In genomic region chr9:34072868-34073590, GRCh38 we compare ENCODE assay signal across 1 cellular context.
A peak's percentile ranks its signal among the peaks of the same experiment; 100 is the strongest.
TF ChIP-seq lines count a peak whose summit lies in the region.

No MANE protein-coding gene starts in this region.

TF ChIP-seq in HepG2, 621 proteins besides CTCF, POLR2A, EP300 and RAD21 (continued from another document and continues in another):
- TF ChIP-seq, protein P1, sequence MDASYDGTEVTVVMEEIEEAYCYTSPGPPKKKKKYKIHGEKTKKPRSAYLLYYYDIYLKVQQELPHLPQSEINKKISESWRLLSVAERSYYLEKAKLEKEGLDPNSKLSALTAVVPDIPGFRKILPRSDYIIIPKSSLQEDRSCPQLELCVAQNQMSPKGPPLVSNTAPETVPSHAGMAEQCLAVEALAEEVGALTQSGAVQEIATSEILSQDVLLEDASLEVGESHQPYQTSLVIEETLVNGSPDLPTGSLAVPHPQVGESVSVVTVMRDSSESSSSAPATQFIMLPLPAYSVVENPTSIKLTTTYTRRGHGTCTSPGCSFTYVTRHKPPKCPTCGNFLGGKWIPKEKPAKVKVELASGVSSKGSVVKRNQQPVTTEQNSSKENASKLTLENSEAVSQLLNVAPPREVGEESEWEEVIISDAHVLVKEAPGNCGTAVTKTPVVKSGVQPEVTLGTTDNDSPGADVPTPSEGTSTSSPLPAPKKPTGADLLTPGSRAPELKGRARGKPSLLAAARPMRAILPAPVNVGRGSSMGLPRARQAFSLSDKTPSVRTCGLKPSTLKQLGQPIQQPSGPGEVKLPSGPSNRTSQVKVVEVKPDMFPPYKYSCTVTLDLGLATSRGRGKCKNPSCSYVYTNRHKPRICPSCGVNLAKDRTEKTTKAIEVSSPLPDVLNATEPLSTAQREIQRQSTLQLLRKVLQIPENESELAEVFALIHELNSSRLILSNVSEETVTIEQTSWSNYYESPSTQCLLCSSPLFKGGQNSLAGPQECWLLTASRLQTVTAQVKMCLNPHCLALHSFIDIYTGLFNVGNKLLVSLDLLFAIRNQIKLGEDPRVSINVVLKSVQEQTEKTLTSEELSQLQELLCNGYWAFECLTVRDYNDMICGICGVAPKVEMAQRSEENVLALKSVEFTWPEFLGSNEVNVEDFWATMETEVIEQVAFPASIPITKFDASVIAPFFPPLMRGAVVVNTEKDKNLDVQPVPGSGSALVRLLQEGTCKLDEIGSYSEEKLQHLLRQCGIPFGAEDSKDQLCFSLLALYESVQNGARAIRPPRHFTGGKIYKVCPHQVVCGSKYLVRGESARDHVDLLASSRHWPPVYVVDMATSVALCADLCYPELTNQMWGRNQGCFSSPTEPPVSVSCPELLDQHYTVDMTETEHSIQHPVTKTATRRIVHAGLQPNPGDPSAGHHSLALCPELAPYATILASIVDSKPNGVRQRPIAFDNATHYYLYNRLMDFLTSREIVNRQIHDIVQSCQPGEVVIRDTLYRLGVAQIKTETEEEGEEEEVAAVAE (CRISPR knock-in tag; IDR thresholded peaks at IDR 0.05; ENCODE audit: borderline replicate concordance), result peak; percentile 77; the same call in 1 of the 2 replicates
- TF ChIP-seq FOXM1 (CRISPR knock-in tag; IDR thresholded peaks at IDR 0.05) (no peak), ZNF619 (CRISPR knock-in tag; IDR thresholded peaks at IDR 0.05) (no peak), ZNF296 (CRISPR knock-in tag; conservative IDR thresholded peaks at IDR 0.05) (no peak), ZNF24 (IDR thresholded peaks at IDR 0.05) (no peak), POLR2G (IDR thresholded peaks at IDR 0.05; ENCODE audit: low read depth, low read length) (no peak), FOXK2 (IDR thresholded peaks at IDR 0.05) (0 out of 2 replicates have a peak, but pooled peaks have one; percentile 28), KDM1A (CRISPR knock-in tag; IDR thresholded peaks at IDR 0.05) (no peak), PCBP1 (IDR thresholded peaks at IDR 0.05; ENCODE audit: borderline replicate concordance, low read depth, low read length) (no peak), CBX1 (IDR thresholded peaks at IDR 0.05; ENCODE audit: low read depth) (no peak), MAFF (IDR thresholded peaks at IDR 0.05; ENCODE audit: low read depth, low read length) (no peak), ZFP41 (CRISPR knock-in tag; IDR thresholded peaks at IDR 0.05; ENCODE audit: borderline replicate concordance) (no peak), RORA (CRISPR knock-in tag; IDR thresholded peaks at IDR 0.05) (no peak), PRPF4 (IDR thresholded peaks at IDR 0.05; ENCODE audit: low read depth, low read length, poor library complexity, severe bottlenecking) (no peak), USF2 (IDR thresholded peaks at IDR 0.05; ENCODE audit: low read depth, low read length) (no peak), USF2 (CRISPR knock-in tag; IDR thresholded peaks at IDR 0.05; ENCODE audit: borderline replicate concordance) (no peak), RBM22 (optimal IDR thresholded peaks at IDR 0.05; ENCODE audit: low read length) (no peak), ZFP36L1 (CRISPR knock-in tag; IDR thresholded peaks at IDR 0.05) (no peak), ZNF879 (CRISPR knock-in tag; IDR thresholded peaks at IDR 0.05) (no peak), ZNF557 (CRISPR knock-in tag; IDR thresholded peaks at IDR 0.05) (no peak), FOXO1 (CRISPR knock-in tag; IDR thresholded peaks at IDR 0.05) (peak; percentile 76), NRL (CRISPR knock-in tag; IDR thresholded peaks at IDR 0.05; ENCODE audit: borderline replicate concordance) (no peak), GATAD2A (CRISPR knock-in tag; IDR thresholded peaks at IDR 0.05) (peak; percentile 87), ZNF354B (CRISPR knock-in tag; IDR thresholded peaks at IDR 0.05) (no peak), ZNF335 (CRISPR knock-in tag; IDR thresholded peaks at IDR 0.05) (no peak), TSC22D2 (CRISPR knock-in tag; IDR thresholded peaks at IDR 0.05; ENCODE audit: borderline replicate concordance) (no peak), ZSCAN29 (CRISPR knock-in tag; conservative IDR thresholded peaks at IDR 0.05) (no peak), ZNF292 (CRISPR knock-in tag; IDR thresholded peaks at IDR 0.05; ENCODE audit: borderline replicate concordance, low read depth) (0 out of 2 replicates have a peak, but pooled peaks have one; percentile 58), ZNF563 (CRISPR knock-in tag; IDR thresholded peaks at IDR 0.05) (0 out of 2 replicates have a peak, but pooled peaks have one; percentile 48), ZNF709 (CRISPR knock-in tag; IDR thresholded peaks at IDR 0.05) (no peak), ZNF770 (CRISPR knock-in tag; IDR thresholded peaks at IDR 0.05) (no peak), ZNF367 (CRISPR knock-in tag; IDR thresholded peaks at IDR 0.05; ENCODE audit: borderline replicate concordance) (no peak), DZIP1 (CRISPR knock-in tag; IDR thresholded peaks at IDR 0.05) (no peak), IKZF1 (IDR thresholded peaks at IDR 0.05) (no peak), U2AF2 (IDR thresholded peaks at IDR 0.05; ENCODE audit: low read depth, low read length) (no peak), ZNF333 (CRISPR knock-in tag; IDR thresholded peaks at IDR 0.05; ENCODE audit: borderline replicate concordance) (no peak), ZNF878 (CRISPR knock-in tag; IDR thresholded peaks at IDR 0.05) (no peak), NR1H2 (CRISPR knock-in tag; IDR thresholded peaks at IDR 0.05; ENCODE audit: borderline replicate concordance, low read depth) (no peak), THYN1 (CRISPR knock-in tag; IDR thresholded peaks at IDR 0.05; ENCODE audit: borderline replicate concordance, low read depth) (no peak), NFIC (IDR thresholded peaks at IDR 0.05; ENCODE audit: low read length) (no peak), KLF16 (CRISPR knock-in tag; IDR thresholded peaks at IDR 0.05) (peak in 1 of 2 experiments; percentile 76; a peak in 2 of 4 replicates), GABPB1 (CRISPR knock-in tag; IDR thresholded peaks at IDR 0.05) (no peak), HDAC1 (CRISPR knock-in tag; IDR thresholded peaks at IDR 0.05) (peak; percentile 54; the same call in 1 of the 2 replicates), CHD4 (IDR thresholded peaks at IDR 0.05; ENCODE audit: borderline replicate concordance, low read length) (no peak), FOXP4 (CRISPR knock-in tag; IDR thresholded peaks at IDR 0.05) (peak; percentile 92)
- TF ChIP-seq, protein P2, sequence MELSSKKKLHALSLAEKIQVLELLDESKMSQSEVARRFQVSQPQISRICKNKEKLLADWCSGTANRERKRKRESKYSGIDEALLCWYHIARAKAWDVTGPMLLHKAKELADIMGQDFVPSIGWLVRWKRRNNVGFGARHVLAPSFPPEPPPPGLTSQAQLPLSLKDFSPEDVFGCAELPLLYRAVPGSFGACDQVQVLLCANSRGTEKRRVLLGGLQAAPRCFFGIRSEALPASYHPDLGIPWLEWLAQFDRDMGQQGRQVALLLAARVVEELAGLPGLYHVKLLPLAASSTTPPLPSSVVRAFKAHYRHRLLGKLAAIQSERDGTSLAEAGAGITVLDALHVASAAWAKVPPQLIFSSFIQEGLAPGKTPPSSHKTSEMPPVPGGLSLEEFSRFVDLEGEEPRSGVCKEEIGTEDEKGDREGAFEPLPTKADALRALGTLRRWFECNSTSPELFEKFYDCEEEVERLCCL (CRISPR knock-in tag; IDR thresholded peaks at IDR 0.05; ENCODE audit: borderline replicate concordance), result no peak
- TF ChIP-seq, protein P3, sequence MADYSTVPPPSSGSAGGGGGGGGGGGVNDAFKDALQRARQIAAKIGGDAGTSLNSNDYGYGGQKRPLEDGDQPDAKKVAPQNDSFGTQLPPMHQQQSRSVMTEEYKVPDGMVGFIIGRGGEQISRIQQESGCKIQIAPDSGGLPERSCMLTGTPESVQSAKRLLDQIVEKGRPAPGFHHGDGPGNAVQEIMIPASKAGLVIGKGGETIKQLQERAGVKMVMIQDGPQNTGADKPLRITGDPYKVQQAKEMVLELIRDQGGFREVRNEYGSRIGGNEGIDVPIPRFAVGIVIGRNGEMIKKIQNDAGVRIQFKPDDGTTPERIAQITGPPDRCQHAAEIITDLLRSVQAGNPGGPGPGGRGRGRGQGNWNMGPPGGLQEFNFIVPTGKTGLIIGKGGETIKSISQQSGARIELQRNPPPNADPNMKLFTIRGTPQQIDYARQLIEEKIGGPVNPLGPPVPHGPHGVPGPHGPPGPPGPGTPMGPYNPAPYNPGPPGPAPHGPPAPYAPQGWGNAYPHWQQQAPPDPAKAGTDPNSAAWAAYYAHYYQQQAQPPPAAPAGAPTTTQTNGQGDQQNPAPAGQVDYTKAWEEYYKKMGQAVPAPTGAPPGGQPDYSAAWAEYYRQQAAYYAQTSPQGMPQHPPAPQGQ (CRISPR knock-in tag; IDR thresholded peaks at IDR 0.05; ENCODE audit: borderline replicate concordance), result no peak
- TF ChIP-seq, protein P4, sequence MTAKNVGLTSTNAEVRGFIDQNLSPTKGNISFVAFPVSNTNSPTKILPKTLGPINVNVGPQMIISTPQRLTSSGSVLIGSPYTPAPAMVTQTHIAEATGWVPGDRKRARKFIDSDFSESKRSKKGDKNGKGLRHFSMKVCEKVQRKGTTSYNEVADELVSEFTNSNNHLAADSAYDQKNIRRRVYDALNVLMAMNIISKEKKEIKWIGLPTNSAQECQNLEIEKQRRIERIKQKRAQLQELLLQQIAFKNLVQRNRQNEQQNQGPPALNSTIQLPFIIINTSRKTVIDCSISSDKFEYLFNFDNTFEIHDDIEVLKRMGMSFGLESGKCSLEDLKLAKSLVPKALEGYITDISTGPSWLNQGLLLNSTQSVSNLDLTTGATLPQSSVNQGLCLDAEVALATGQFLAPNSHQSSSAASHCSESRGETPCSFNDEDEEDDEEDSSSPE (CRISPR knock-in tag; IDR thresholded peaks at IDR 0.05), result no peak
- TF ChIP-seq, protein P5, sequence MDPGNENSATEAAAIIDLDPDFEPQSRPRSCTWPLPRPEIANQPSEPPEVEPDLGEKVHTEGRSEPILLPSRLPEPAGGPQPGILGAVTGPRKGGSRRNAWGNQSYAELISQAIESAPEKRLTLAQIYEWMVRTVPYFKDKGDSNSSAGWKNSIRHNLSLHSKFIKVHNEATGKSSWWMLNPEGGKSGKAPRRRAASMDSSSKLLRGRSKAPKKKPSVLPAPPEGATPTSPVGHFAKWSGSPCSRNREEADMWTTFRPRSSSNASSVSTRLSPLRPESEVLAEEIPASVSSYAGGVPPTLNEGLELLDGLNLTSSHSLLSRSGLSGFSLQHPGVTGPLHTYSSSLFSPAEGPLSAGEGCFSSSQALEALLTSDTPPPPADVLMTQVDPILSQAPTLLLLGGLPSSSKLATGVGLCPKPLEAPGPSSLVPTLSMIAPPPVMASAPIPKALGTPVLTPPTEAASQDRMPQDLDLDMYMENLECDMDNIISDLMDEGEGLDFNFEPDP (CRISPR knock-in tag; conservative IDR thresholded peaks at IDR 0.05), result 0 out of 2 replicates have a peak, but pooled peaks have one; percentile 26
